In the genomic region with DNA sequence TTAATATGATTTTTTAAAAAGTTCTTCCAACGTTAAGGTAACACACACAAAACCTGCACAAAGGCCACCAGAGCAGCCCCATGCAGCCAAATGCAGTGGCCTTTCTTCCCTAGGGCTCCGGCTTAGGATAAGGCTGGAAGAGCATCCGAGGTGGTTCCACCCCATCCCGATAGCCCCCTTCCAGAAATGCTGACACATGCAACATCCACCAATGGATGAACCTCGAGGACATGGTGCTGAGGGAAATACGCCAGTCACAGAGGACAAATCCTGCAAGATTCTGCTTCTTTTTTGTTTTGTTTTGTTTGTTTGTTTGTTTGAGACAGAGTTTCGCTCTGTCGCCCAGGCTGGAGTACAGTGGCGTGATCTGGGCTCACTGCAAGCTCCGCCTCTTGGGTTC, we compare ENCODE assay signal across 28 cellular contexts.
"Had no signal": no experiment of that assay in that cellular context is flagged by ENCODE, and none has a peak within 500 bp of the region (broad histone marks: within the 10 kb centered on the region; RNA-seq: fewer than 3 reads in every experiment).

No MANE protein-coding gene starts in this region.

- ATAC-seq: naive thymus-derived CD8-positive, alpha-beta T cell; natural killer cell treated with Interleukin-12 subunit alpha and Interleukin-12 subunit beta and Interleukin-15 and Interleukin-18, amount 100 ng/mL, for 72 hours; pancreas; psoas muscle; right cardiac atrium; sciatic nerve; stimulated activated memory B cell treated with anti-CD40 and anti-IgM and Interleukin-4, amounts not matched to agents 10 μg/mL and 1 μg/mL and 100 μg/mL, for 72 hours; stimulated activated naive CD8-positive, alpha-beta T cell treated with anti-CD3 and anti-CD28 coated beads, Interleukin-15, amount 100 ng/mL, for 72 hours; stimulated activated naive CD8-positive, alpha-beta T cell treated with anti-CD3 and anti-CD28 coated beads, Interleukin-15, Interleukin-2, amounts not matched to agents 100 U/mL and 50 U/mL, for 24 hours; upper lobe of right lung had no signal

- H3K4me3 ChIP-seq: pancreas, psoas muscle, skin epidermis, smooth muscle cell, spleen, suprapubic skin, testis, tibial artery, transverse colon, upper lobe of right lung, uterus had no signal

- H3K4me1 ChIP-seq: pancreas, psoas muscle, spleen, suprapubic skin, testis, tibial artery, upper lobe of right lung, uterus had no signal

- H3K27me3 ChIP-seq: neutrophil, pancreas, spleen, suprapubic skin, testis, tibial artery, transverse colon, upper lobe of right lung, uterus had no signal

- FAIRE-seq: pancreas had no signal

- H3K27ac ChIP-seq: neutrophil, pancreas, psoas muscle, skin epidermis, spleen, suprapubic skin, testis, tibial artery, transverse colon, upper lobe of right lung, uterus had no signal

- H3K36me3 ChIP-seq: neutrophil, pancreas, spleen, suprapubic skin, tibial artery, transverse colon, upper lobe of right lung, uterus had no signal

- DNase-seq: naive thymus-derived CD8-positive, alpha-beta T cell; nucleus accumbens; pancreas; posterior cingulate gyrus; psoas muscle; right cardiac atrium; spleen; stimulated activated CD4-positive, alpha-beta T cell treated with anti-CD3 and anti-CD28 coated beads, Interleukin-12 subunit alpha, Interleukin-12 subunit beta, amount 100 ng/mL, for 4 hours; stimulated activated CD4-positive, alpha-beta T cell treated with anti-CD3 and anti-CD28 coated beads, Interleukin-1b, Interleukin-23, amount 100 ng/mL, for 48 hours; stimulated activated CD4-positive, alpha-beta T cell treated with anti-CD3 and anti-CD28 coated beads, Interleukin-4, amount 100 ng/mL, for 1 hour; stimulated activated CD4-positive, alpha-beta T cell treated with anti-CD3 and anti-CD28 coated beads, Interleukin-4, amount 100 ng/mL, for 4 hours; stimulated activated CD8-positive, alpha-beta memory T cell treated with anti-CD3 and anti-CD28 coated beads, Interleukin-4, amount 100 ng/mL, for 48 hours; stimulated activated naive CD4-positive, alpha-beta T cell; stimulated activated naive CD8-positive, alpha-beta T cell treated with anti-CD3 and anti-CD28 coated beads, Interleukin-15, amount 100 ng/mL, for 72 hours; stimulated activated naive CD8-positive, alpha-beta T cell treated with anti-CD3 and anti-CD28 coated beads, Interleukin-15, Interleukin-2, amounts not matched to agents 100 U/mL and 50 U/mL, for 24 hours; substantia nigra; testis; tibial artery; transverse colon; upper lobe of right lung; uterus had no signal

- H3K9me3 ChIP-seq: neutrophil, pancreas, psoas muscle, spleen, suprapubic skin, testis, tibial artery, transverse colon, upper lobe of right lung, uterus had no signal

- H3K4me2 ChIP-seq: smooth muscle cell had no signal
